Comparison of ENCODE assay signal across 13 cellular contexts in the genomic region with DNA sequence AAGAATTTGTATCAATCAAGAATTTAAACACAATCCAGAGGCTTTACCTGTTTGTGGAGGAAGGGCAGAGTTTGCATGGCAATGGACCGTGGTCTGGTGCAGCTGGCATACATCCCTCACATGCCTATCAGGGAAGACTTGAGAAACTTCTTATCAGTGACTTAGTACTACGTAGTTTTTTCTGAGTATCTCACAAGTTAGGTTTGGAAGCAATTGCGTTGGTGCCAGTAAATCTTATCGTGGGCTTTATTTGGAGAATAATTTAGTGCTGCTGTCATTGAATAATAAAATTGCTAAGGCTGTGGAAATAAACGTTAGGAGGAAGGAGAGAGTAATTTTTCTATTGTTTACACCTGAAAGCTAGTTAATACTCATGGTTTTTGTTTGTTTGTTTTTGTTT.
DNase-seq lines count a peak whose midpoint lies in the region; ATAC-seq and TF ChIP-seq lines count a peak whose summit lies in the region.
"Had no signal": no experiment of that assay in that cellular context is flagged by ENCODE, and none has a peak within 500 bp of the region (broad histone marks: within the 10 kb centered on the region; RNA-seq: fewer than 3 reads in every experiment).

No MANE protein-coding gene starts in this region.

- no peaks in the 10 kb centered on the region for H3K9me3 Mint-ChIP-seq in CD8-positive, alpha-beta memory T cell
- H3K9me3 Mint-ChIP-seq in activated T-helper 2 cell treated with anti-CD3 and anti-CD28 coated beads, Interferon-gamma antibody, Interleukin-2, Interleukin-4, amounts not matched to agents 10 μg/mL and 5 μg/mL and 100 μg/mL, durations not matched to agents 14 hours and 24 hours and 36 hours, result no peaks in the 10 kb centered on the region
- H3K9me3 Mint-ChIP-seq in activated naive CD4-positive, alpha-beta T cell treated with anti-CD3 and anti-CD28 coated beads, Interleukin-2, amount 50 U/mL, for 72 hours, result no peaks in the 10 kb centered on the region

- ATAC-seq in activated naive CD4-positive, alpha-beta T cell treated with anti-CD3 and anti-CD28 coated beads, Interleukin-2, amount 50 U/mL, for 72 hours, result no peak
- ATAC-seq: Right ventricle myocardium inferior had no signal

- peaks cover 0 to 4% (median 2%) of the 10 kb centered on the region in 3 donors for H3K4me1 Mint-ChIP-seq in CD8-positive, alpha-beta memory T cell
- H3K4me1 Mint-ChIP-seq in activated T-helper 2 cell treated with anti-CD3 and anti-CD28 coated beads, Interferon-gamma antibody, Interleukin-2, Interleukin-4, amounts not matched to agents 10 μg/mL and 5 μg/mL and 100 μg/mL, durations not matched to agents 14 hours and 24 hours and 36 hours (ENCODE audit: low read depth), result peaks cover 1% of the 10 kb centered on the region
- H3K4me1 Mint-ChIP-seq: CD14-positive monocyte had no signal

- DNase-seq in CD8-positive, alpha-beta memory T cell, result no peak
- DNase-seq in NCI-H226 (peak; percentile 75), amniotic epithelial cell (ENCODE audit: low read depth) (peak; percentile 77), fibroblast of villous mesenchyme (ENCODE audit: low read depth) (peak; percentile 50), NCI-H510A treated with DMSO at 0.1 percent for 48 hours (lab: John Stamatoyannopoulos, UW) (no peak)
- no peak for DNase-seq in activated T-helper 2 cell treated with anti-CD3 and anti-CD28 coated beads, Interferon-gamma antibody, Interleukin-2, Interleukin-4, amounts not matched to agents 10 μg/mL and 5 μg/mL and 100 μg/mL, durations not matched to agents 14 hours and 24 hours and 36 hours (ENCODE audit: low spot score)
- DNase-seq in activated naive CD4-positive, alpha-beta T cell treated with anti-CD3 and anti-CD28 coated beads, Interleukin-2, amount 50 U/mL, for 72 hours (ENCODE audit: low spot score in 2 of 2), result no peak
- DNase-seq: Kasumi-1, NCI-H2081, NCI-H2171, NCI-H526 had no signal

- H3K27me3 Mint-ChIP-seq in CD8-positive, alpha-beta memory T cell, result no peaks in the 10 kb centered on the region
- no peaks in the 10 kb centered on the region for H3K27me3 Mint-ChIP-seq in activated T-helper 2 cell treated with anti-CD3 and anti-CD28 coated beads, Interferon-gamma antibody, Interleukin-2, Interleukin-4, amounts not matched to agents 10 μg/mL and 5 μg/mL and 100 μg/mL, durations not matched to agents 14 hours and 24 hours and 36 hours (ENCODE audit: low read depth)

- no peaks in the 10 kb centered on the region for H3K9me3 ChIP-seq in CD8-positive, alpha-beta memory T cell (ENCODE audit: low read length)

- peaks cover 14 to 41% (median 17%) of the 10 kb centered on the region in 3 donors for H3K36me3 Mint-ChIP-seq in CD8-positive, alpha-beta memory T cell
- H3K36me3 Mint-ChIP-seq in activated T-helper 2 cell treated with anti-CD3 and anti-CD28 coated beads, Interferon-gamma antibody, Interleukin-2, Interleukin-4, amounts not matched to agents 10 μg/mL and 5 μg/mL and 100 μg/mL, durations not matched to agents 14 hours and 24 hours and 36 hours (ENCODE audit: low read depth), result peaks cover 27% of the 10 kb centered on the region
- H3K36me3 Mint-ChIP-seq in activated naive CD4-positive, alpha-beta T cell treated with anti-CD3 and anti-CD28 coated beads, Interleukin-2, amount 50 U/mL, for 72 hours, result peaks cover 11 to 14% of the 10 kb centered on the region in 2 donors

- no peaks in the 10 kb centered on the region for H3K27me3 ChIP-seq in CD8-positive, alpha-beta memory T cell (ENCODE audit: insufficient read depth, low read length, poor library complexity, severe bottlenecking)

- peak overlapping the region; percentile 38 for H3K27ac ChIP-seq in CD8-positive, alpha-beta memory T cell (ENCODE audit: low read depth, low read length)

- no peaks in the 10 kb centered on the region for H3K36me3 ChIP-seq in CD8-positive, alpha-beta memory T cell (ENCODE audit: insufficient read depth, low read length)

- POLR2A ChIA-PET in CD8-positive, alpha-beta memory T cell (lab: Charles Lee), result no interaction called here

- TF ChIP-seq CTCF in fibroblast of villous mesenchyme (IDR thresholded peaks at IDR 0.05; ENCODE audit: insufficient read depth, low read depth, low read length), result no peak

- H3K4me3 ChIP-seq in CD8-positive, alpha-beta memory T cell (ENCODE audit: low read length), result no peak overlapping the region
- no peak overlapping the region for H3K4me3 ChIP-seq in fibroblast of villous mesenchyme (ENCODE audit: low read depth, low read length)

- intact Hi-C loops in activated T-helper 2 cell treated with anti-CD3 and anti-CD28 coated beads, Interferon-gamma antibody, Interleukin-2, Interleukin-4, amounts not matched to agents 10 μg/mL and 5 μg/mL and 100 μg/mL, durations not matched to agents 14 hours and 24 hours and 36 hours (cut with micrococcal nuclease), result no loop called here

- no peak overlapping the region for H3K4me3 Mint-ChIP-seq in CD8-positive, alpha-beta memory T cell
- no peak overlapping the region for H3K4me3 Mint-ChIP-seq in activated T-helper 2 cell treated with anti-CD3 and anti-CD28 coated beads, Interferon-gamma antibody, Interleukin-2, Interleukin-4, amounts not matched to agents 10 μg/mL and 5 μg/mL and 100 μg/mL, durations not matched to agents 14 hours and 24 hours and 36 hours (ENCODE audit: low read depth)
- H3K4me3 Mint-ChIP-seq: CD14-positive monocyte had no signal

- H3K27ac Mint-ChIP-seq in CD8-positive, alpha-beta memory T cell, result no peak overlapping the region
- no peak overlapping the region for H3K27ac Mint-ChIP-seq in activated T-helper 2 cell treated with anti-CD3 and anti-CD28 coated beads, Interferon-gamma antibody, Interleukin-2, Interleukin-4, amounts not matched to agents 10 μg/mL and 5 μg/mL and 100 μg/mL, durations not matched to agents 14 hours and 24 hours and 36 hours
- H3K27ac Mint-ChIP-seq in activated naive CD4-positive, alpha-beta T cell treated with anti-CD3 and anti-CD28 coated beads, Interleukin-2, amount 50 U/mL, for 72 hours, result no peak overlapping the region
- H3K27ac Mint-ChIP-seq: CD14-positive monocyte had no signal

- CTCF ChIA-PET in CD8-positive, alpha-beta memory T cell (lab: Charles Lee), result no interaction called here

- no peaks in the 10 kb centered on the region for H3K4me1 ChIP-seq in CD8-positive, alpha-beta memory T cell (ENCODE audit: insufficient read depth, low read length)

Comparison
In these comparisons a context has a peak if more than half of its experiments do, and no peak if none do; other contexts are left out.
1. DNase-seq: peak in NCI-H226 (single experiment), amniotic epithelial cell (single experiment) and fibroblast of villous mesenchyme (single experiment); none in CD8-positive, alpha-beta memory T cell (0 of 5), NCI-H510A treated with DMSO at 0.1 percent for 48 hours (single experiment), activated T-helper 2 cell treated with anti-CD3 and anti-CD28 coated beads, Interferon-gamma antibody, Interleukin-2, Interleukin-4, amounts not matched to agents 10 μg/mL and 5 μg/mL and 100 μg/mL, durations not matched to agents 14 hours and 24 hours and 36 hours (single experiment) and activated naive CD4-positive, alpha-beta T cell treated with anti-CD3 and anti-CD28 coated beads, Interleukin-2, amount 50 U/mL, for 72 hours (0 of 2).